In genomic region chr2:71330585-71331330, GRCh38 we compare ENCODE assay signal across 9 cellular contexts. TPM values are rescaled to one million over a fixed set of nuclear protein-coding genes. Genes with fewer than 3 reads are reported as not detected.
DNase-seq lines count a peak whose midpoint lies in the region; ATAC-seq and TF ChIP-seq lines count a peak whose summit lies in the region.
"Had no signal": no experiment of that assay in that cellular context is flagged by ENCODE, and none has a peak within 500 bp of the region (broad histone marks: within the 10 kb centered on the region; RNA-seq: fewer than 3 reads in every experiment).

No MANE protein-coding gene starts in this region.

- no peak for ATAC-seq in natural killer cell treated with Interleukin-12 subunit alpha and Interleukin-12 subunit beta and Interleukin-15 and Interleukin-18, amount 100 ng/mL, for 72 hours
- ATAC-seq in GM21526 (IDR thresholded peaks at IDR 0.05; ENCODE audit: low FRiP score, unreplicated experiment) (no peak), GM18867 (IDR thresholded peaks at IDR 0.05; ENCODE audit: unreplicated experiment) (no peak)

- H2AFZ ChIP-seq in ACC112 (ENCODE audit: low read length, unreplicated experiment): peak overlapping the region; percentile 44

- in situ Hi-C loops in astrocyte of the cerebellum (cut with HindIII; ENCODE audit: low sequenced_read_pairs): no loop called here

- no peak overlapping the region for H3K9ac ChIP-seq in HUES6 (ENCODE audit: low read length)

- peak overlapping the region; percentile 99 for H3K4me3 Mint-ChIP-seq in natural killer cell treated with Interleukin-12 subunit alpha and Interleukin-12 subunit beta and Interleukin-15 and Interleukin-18, amount 100 ng/mL, for 72 hours

- no peak for TF ChIP-seq CTCF in astrocyte of the cerebellum (IDR thresholded peaks at IDR 0.05; ENCODE audit: low read depth, low read length, missing control alignments)

- H3K27ac ChIP-seq in ACC112 (ENCODE audit: low read depth, low read length) (no peak overlapping the region), HUES6 (ENCODE audit: low read depth, low read length) (no peak overlapping the region)

- peaks cover 41% of the 10 kb centered on the region for H3K79me2 ChIP-seq in ACC112 (ENCODE audit: control insufficient read depth, insufficient read depth, low read length, unreplicated experiment)

- H3K9me3 Mint-ChIP-seq in natural killer cell treated with Interleukin-12 subunit alpha and Interleukin-12 subunit beta and Interleukin-15 and Interleukin-18, amount 100 ng/mL, for 72 hours: no peaks in the 10 kb centered on the region
- H3K9me3 Mint-ChIP-seq: HFFc6 had no signal

- H3K4me1 ChIP-seq in ACC112 (ENCODE audit: control insufficient read depth, insufficient read depth, low read length, unreplicated experiment) (peaks cover 7% of the 10 kb centered on the region), HUES6 (ENCODE audit: control insufficient read depth, insufficient read depth, low read length) (peaks cover 13% of the 10 kb centered on the region)

- H3K9me3 ChIP-seq in HUES6 (ENCODE audit: control insufficient read depth, insufficient read depth, low read depth, low read length): no peaks in the 10 kb centered on the region

- H3K27me3 Mint-ChIP-seq in natural killer cell treated with Interleukin-12 subunit alpha and Interleukin-12 subunit beta and Interleukin-15 and Interleukin-18, amount 100 ng/mL, for 72 hours: no peaks in the 10 kb centered on the region

- H3K4me3 ChIP-seq in ACC112 (ENCODE audit: low read depth, low read length) (peak overlapping the region; percentile 68), HUES6 (ENCODE audit: low read depth, low read length) (peak overlapping the region; percentile 96), astrocyte of the cerebellum (ENCODE audit: low read depth, low read length) (peak overlapping the region; percentile 27)

- H3K27ac Mint-ChIP-seq in natural killer cell treated with Interleukin-12 subunit alpha and Interleukin-12 subunit beta and Interleukin-15 and Interleukin-18, amount 100 ng/mL, for 72 hours: peak overlapping the region; percentile 97 to 98

- no peaks in the 10 kb centered on the region for H3K27me3 ChIP-seq in ACC112 (ENCODE audit: insufficient read depth, low read length)
- H3K27me3 ChIP-seq in HUES6 (ENCODE audit: control insufficient read depth, insufficient read depth, low read length): no peaks in the 10 kb centered on the region

- DNase-seq in astrocyte of the cerebellum (ENCODE audit: low read depth) (no peak), NCI-H446 treated with DMSO at 0.1 percent for 48 hours (lab: John Stamatoyannopoulos, UW) (no peak), middle frontal gyrus (ENCODE audit: extremely low spot score, low spot score) (no peak)
- no peak for DNase-seq in natural killer cell treated with Interleukin-12 subunit alpha and Interleukin-12 subunit beta and Interleukin-15 and Interleukin-18, amount 100 ng/mL, for 72 hours (ENCODE audit: low spot score)

- H3K36me3 Mint-ChIP-seq in natural killer cell treated with Interleukin-12 subunit alpha and Interleukin-12 subunit beta and Interleukin-15 and Interleukin-18, amount 100 ng/mL, for 72 hours: peaks cover 27% of the 10 kb centered on the region

- no peaks in the 10 kb centered on the region; the same call in 1 of the 2 replicates for H3K36me3 ChIP-seq in ACC112 (ENCODE audit: insufficient read depth, low read length)
- peaks cover 13% of the 10 kb centered on the region for H3K36me3 ChIP-seq in HUES6 (ENCODE audit: control insufficient read depth, insufficient read depth, low read length)

- peaks cover 22 to 39% of the 10 kb centered on the region in 2 donors for H3K4me1 Mint-ChIP-seq in natural killer cell treated with Interleukin-12 subunit alpha and Interleukin-12 subunit beta and Interleukin-15 and Interleukin-18, amount 100 ng/mL, for 72 hours (ENCODE audit: low read depth in 2 of 2)

RNA-seq across cellular contexts. Expression of gene ZNF638, which starts 0.8 kb away (rescaled TPM):
- total RNA-seq in natural killer cell treated with Interleukin-12 subunit alpha and Interleukin-12 subunit beta and Interleukin-15 and Interleukin-18, amount 100 ng/mL, for 72 hours: 100 to 1,000 TPM; 104 to 135 TPM

Comparison
In these comparisons a context has a peak if more than half of its experiments do, and no peak if none do; other contexts are left out.
1. H3K4me3 ChIP-seq: peak in every context shown above with its lines; median percentile 96 in HUES6; 68 in ACC112; 27 in astrocyte of the cerebellum.